In the genomic region with DNA sequence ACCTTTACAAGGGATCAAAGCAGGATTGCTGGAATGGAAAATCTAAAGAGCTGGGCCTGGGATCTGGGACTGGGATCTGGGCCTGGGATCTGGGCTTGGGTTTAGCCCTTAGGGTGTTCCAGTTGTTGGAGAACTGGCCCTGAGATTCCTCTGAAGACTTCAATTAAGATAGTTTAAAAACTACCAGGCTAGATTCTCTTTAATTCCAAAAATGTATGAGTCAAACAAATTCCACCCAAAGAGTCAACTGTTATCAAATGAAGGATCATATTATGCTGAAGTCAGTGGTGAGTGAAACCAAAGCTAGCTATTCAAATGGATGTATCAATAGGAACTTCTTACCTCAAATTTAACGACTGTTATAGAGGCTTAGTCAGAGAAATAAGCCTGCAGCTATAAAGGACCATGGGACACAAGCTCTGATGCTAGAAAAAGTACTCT, we compare ENCODE assay signal across 12 cellular contexts. TPM values are rescaled to one million over a fixed set of nuclear protein-coding genes. Genes with fewer than 3 reads are reported as not detected.
DNase-seq lines count a peak whose midpoint lies in the region; ATAC-seq and TF ChIP-seq lines count a peak whose summit lies in the region.
"Had no signal": no experiment of that assay in that cellular context is flagged by ENCODE, and none has a peak within 500 bp of the region (broad histone marks: within the 10 kb centered on the region; RNA-seq: fewer than 3 reads in every experiment).

No MANE protein-coding gene starts in this region.

- no peak overlapping the region for H4K91ac ChIP-seq in mesenchymal stem cell (ENCODE audit: low read length)

- in situ Hi-C loops in mammary epithelial cell (cut with MboI; ENCODE audit: low sequenced_read_pairs in 2 of 2), result no loop called here

- peak overlapping the region; percentile 4 for H3K27ac ChIP-seq in mammary epithelial cell (ENCODE audit: insufficient read depth, low read depth, low read length)
- peak overlapping the region; percentile 95 for H3K27ac ChIP-seq in mesenchymal stem cell (ENCODE audit: low read length, poor library complexity, severe bottlenecking)
- H3K27ac ChIP-seq in upper lobe of left lung, result peak overlapping the region; percentile 70 to 79 (median 76)

- peak overlapping the region; percentile 81 to 89 for H3K4ac ChIP-seq in mesenchymal stem cell (ENCODE audit: low read depth in 1 of 2, low read length in 2 of 2)

- H3K9ac ChIP-seq in mammary epithelial cell (ENCODE audit: insufficient read depth, low read length) (no peak overlapping the region), mesenchymal stem cell (ENCODE audit: low read length) (peak overlapping the region; percentile 84)

- H2BK12ac ChIP-seq in mesenchymal stem cell (ENCODE audit: low read length in 2 of 2), result peak overlapping the region; percentile 69 to 86

- no peaks in the 10 kb centered on the region for H3K27me3 Mint-ChIP-seq in activated T-cell treated with anti-CD3 and anti-CD28 coated beads, Interleukin-2, amount 50 U/mL, for 72 hours (ENCODE audit: low read depth)
- H3K27me3 Mint-ChIP-seq: activated CD4-positive, alpha-beta T cell treated with anti-CD3 and anti-CD28 coated beads for 36 hours; stimulated activated naive CD8-positive, alpha-beta T cell treated with anti-CD3 and anti-CD28 coated beads, Interleukin-15, Interleukin-2, amounts not matched to agents 100 ng/mL and 50 ng/mL, for 24 hours had no signal

- H3K79me1 ChIP-seq in mesenchymal stem cell (replicated peaks; ENCODE audit: low read length, poor library complexity, severe bottlenecking), result no peaks in the 10 kb centered on the region

- H3K4me3 ChIP-seq in mammary epithelial cell (replicated peaks in 1 of 3; ENCODE audit: insufficient read depth in 1 of 3, low read depth in 2 of 3, low read length in 3 of 3) (no peak overlapping the region), mesenchymal stem cell (ENCODE audit: insufficient read depth in 1 of 2, low read depth in 1 of 2, low read length in 2 of 2) (peak overlapping the region in 1 of 2 experiments; percentile 40), upper lobe of left lung (no peak overlapping the region)

- no peak for TF ChIP-seq CTCF in mammary epithelial cell (conservative IDR thresholded peaks at IDR 0.05 in 1 of 2, IDR thresholded peaks at IDR 0.05 in 1 of 2; ENCODE audit: extremely low read depth in 1 of 2, insufficient read depth in 1 of 2, low read depth in 1 of 2, low read length in 2 of 2)
- no peak for TF ChIP-seq CTCF in upper lobe of left lung (IDR thresholded peaks at IDR 0.05)

- no peaks in the 10 kb centered on the region for H3K36me3 ChIP-seq in mammary epithelial cell (ENCODE audit: insufficient read depth, low read length)
- peaks cover 0 to 9% of the 10 kb centered on the region in 2 experiments for H3K36me3 ChIP-seq in mesenchymal stem cell (ENCODE audit: control insufficient read depth in 1 of 2, insufficient read depth in 2 of 2, low read depth in 1 of 2, low read length in 2 of 2)
- H3K36me3 ChIP-seq in upper lobe of left lung, result peaks cover 0 to 25% (median 3%) of the 10 kb centered on the region in 4 donors

- no peaks in the 10 kb centered on the region for H3K79me2 ChIP-seq in mammary epithelial cell (ENCODE audit: insufficient read depth, low read length)

- H3K9me3 ChIP-seq in mammary epithelial cell (replicated peaks; ENCODE audit: insufficient read depth, low read length) (no peaks in the 10 kb centered on the region), mesenchymal stem cell (ENCODE audit: control insufficient read depth, low read length) (no peaks in the 10 kb centered on the region), upper lobe of left lung (no peaks in the 10 kb centered on the region)

- peaks cover 6 to 13% of the 10 kb centered on the region in 2 donors for H3K36me3 Mint-ChIP-seq in activated T-cell treated with anti-CD3 and anti-CD28 coated beads, Interleukin-2, amount 50 U/mL, for 72 hours (ENCODE audit: insufficient read depth in 2 of 2)

- peaks cover 25% of the 10 kb centered on the region for H3K4me1 ChIP-seq in mammary epithelial cell (ENCODE audit: insufficient read depth, low read length)
- H3K4me1 ChIP-seq in mesenchymal stem cell (ENCODE audit: control insufficient read depth, insufficient read depth, low read depth, low read length), result peaks cover 14% of the 10 kb centered on the region
- peaks cover 31 to 42% (median 40%) of the 10 kb centered on the region in 4 donors for H3K4me1 ChIP-seq in upper lobe of left lung

- H3K4me3 Mint-ChIP-seq in activated T-cell treated with anti-CD3 and anti-CD28 coated beads, Interleukin-2, amount 50 U/mL, for 72 hours, result peak overlapping the region; percentile 9 to 16
- H3K4me3 Mint-ChIP-seq: activated CD4-positive, alpha-beta T cell treated with anti-CD3 and anti-CD28 coated beads for 36 hours; stimulated activated naive CD8-positive, alpha-beta T cell treated with anti-CD3 and anti-CD28 coated beads, Interleukin-15, Interleukin-2, amounts not matched to agents 100 ng/mL and 50 ng/mL, for 24 hours had no signal

- peak overlapping the region; percentile 17 for H3K27ac Mint-ChIP-seq in activated T-cell treated with anti-CD3 and anti-CD28 coated beads, Interleukin-2, amount 50 U/mL, for 72 hours
- H3K27ac Mint-ChIP-seq: activated CD4-positive, alpha-beta T cell treated with anti-CD3 and anti-CD28 coated beads for 36 hours; stimulated activated naive CD8-positive, alpha-beta T cell treated with anti-CD3 and anti-CD28 coated beads, Interleukin-15, Interleukin-2, amounts not matched to agents 100 ng/mL and 50 ng/mL, for 24 hours had no signal

- peak overlapping the region; percentile 81 for H2AK5ac ChIP-seq in mesenchymal stem cell (ENCODE audit: low read length, severe bottlenecking)

- H3K9me3 Mint-ChIP-seq in activated T-cell treated with anti-CD3 and anti-CD28 coated beads, Interleukin-2, amount 50 U/mL, for 72 hours, result no peaks in the 10 kb centered on the region
- H3K9me3 Mint-ChIP-seq: stimulated activated naive CD8-positive, alpha-beta T cell treated with anti-CD3 and anti-CD28 coated beads, Interleukin-15, Interleukin-2, amounts not matched to agents 100 ng/mL and 50 ng/mL, for 24 hours had no signal

- peaks cover 53% of the 10 kb centered on the region for H3K4me1 Mint-ChIP-seq in activated T-cell treated with anti-CD3 and anti-CD28 coated beads, Interleukin-2, amount 50 U/mL, for 72 hours (ENCODE audit: low read depth)

- no peak overlapping the region for H2BK5ac ChIP-seq in mesenchymal stem cell (ENCODE audit: low read depth, low read length, poor library complexity, severe bottlenecking)

- DNase-seq in activated T-cell treated with anti-CD3 and anti-CD28 coated beads, Interleukin-2, amount 50 U/mL, for 72 hours, result no peak
- DNase-seq in activated T-cell treated with anti-CD3 and anti-CD28 coated beads, Interleukin-2, amount 50 U/mL, for 48 hours, result no peak
- DNase-seq in mammary epithelial cell (peak; percentile 58), mesenchymal stem cell (peak; percentile 40), upper lobe of left lung (no peak), UCSD-AML1 (lab: John Stamatoyannopoulos, UW; ENCODE audit: unreplicated experiment) (no peak), NCI-H128 (lab: John Stamatoyannopoulos, UW; ENCODE audit: unreplicated experiment) (no peak)
- DNase-seq: 8988T; activated CD4-positive, alpha-beta T cell treated with anti-CD3 and anti-CD28 coated beads for 36 hours; MM.1S had no signal

- peak overlapping the region; percentile 64 to 83 for H3K18ac ChIP-seq in mesenchymal stem cell (ENCODE audit: low read depth in 1 of 2, low read length in 2 of 2)

- TF ChIP-seq POLR2A in upper lobe of left lung (IDR thresholded peaks at IDR 0.05), result no peak

- H3K27me3 ChIP-seq in mammary epithelial cell (ENCODE audit: insufficient read depth, low read length), result no peaks in the 10 kb centered on the region
- H3K27me3 ChIP-seq in mesenchymal stem cell (ENCODE audit: control insufficient read depth in 1 of 2, insufficient read depth in 1 of 2, low read length in 2 of 2), result no peaks in the 10 kb centered on the region
- H3K27me3 ChIP-seq in upper lobe of left lung, result no peaks in the 10 kb centered on the region

- CTCF ChIA-PET in mammary epithelial cell (lab: Charles Lee; ENCODE audit: low non-redundant PET), result no interaction called here

- intact Hi-C loops in mammary epithelial cell (cut with micrococcal nuclease), result no loop called here

- dilution Hi-C loops in mammary epithelial cell (cut with HindIII; ENCODE audit: low sequenced_read_pairs), result no loop called here

- H4K8ac ChIP-seq in mesenchymal stem cell (ENCODE audit: low read length), result peak overlapping the region; percentile 75

- WGBS in mammary epithelial cell (ENCODE audit: low coverage, missing lambda C conversion rate), result 40% methylated on average over 1 of the region's 1 CpG
- 67% methylated on average over 1 of the region's 1 CpG for WGBS in mesenchymal stem cell
- WGBS in upper lobe of left lung, 2 donors, result 73 to 88% methylated on average over 1 of the region's 1 CpG

- BruUV-seq in mammary epithelial cell (replicated peaks; lab: Mats Ljungman, UMichigan), result no TSS peak

- ATAC-seq in activated T-cell treated with anti-CD3 and anti-CD28 coated beads, Interleukin-2, amount 50 U/mL, for 72 hours (replicated peaks in 1 of 2), result peak; percentile 22 to 25
- ATAC-seq in upper lobe of left lung (ENCODE audit: low FRiP score in 2 of 2) (peak in 1 of 2 donors; percentile 31), GM19467 (IDR thresholded peaks at IDR 0.05; ENCODE audit: unreplicated experiment) (no peak)
- ATAC-seq: activated CD4-positive, alpha-beta T cell treated with anti-CD3 and anti-CD28 coated beads for 36 hours had no signal

- H2AFZ ChIP-seq in mammary epithelial cell (ENCODE audit: low read depth, low read length) (peak overlapping the region; percentile 4), mesenchymal stem cell (ENCODE audit: low read depth, low read length) (no peak overlapping the region)

- H2BK15ac ChIP-seq in mesenchymal stem cell (ENCODE audit: low read depth, poor library complexity, severe bottlenecking), result no peak overlapping the region

- no peak for TF ChIP-seq EP300 in upper lobe of left lung (IDR thresholded peaks at IDR 0.05)

- H2BK120ac ChIP-seq in mesenchymal stem cell (ENCODE audit: low read depth, low read length), result peak overlapping the region; percentile 64

- H4K20me1 ChIP-seq in mammary epithelial cell (ENCODE audit: insufficient read depth, low read length), result no peaks in the 10 kb centered on the region

- H3K14ac ChIP-seq in mesenchymal stem cell (ENCODE audit: low read length in 2 of 2), result no peak overlapping the region

- H3K23ac ChIP-seq in mesenchymal stem cell (ENCODE audit: low read length in 2 of 2), result no peak overlapping the region

- H3K4me2 ChIP-seq in mammary epithelial cell (ENCODE audit: insufficient read depth, low read depth, low read length) (no peak overlapping the region), mesenchymal stem cell (ENCODE audit: low read length, poor library complexity, severe bottlenecking) (peak overlapping the region; percentile 18)

RNA-seq across cellular contexts. Expression of gene LIMA1, which starts 40.5 kb away (rescaled TPM):
- total RNA-seq in activated T-cell treated with anti-CD3 and anti-CD28 coated beads, Interleukin-2, amount 50 U/mL, for 72 hours, result 100 to 1,000 TPM; 117 to 124 TPM
- 100 to 1,000 TPM; 398 to 425 TPM for total RNA-seq in mammary epithelial cell
- 167 TPM for polyA plus RNA-seq in mammary epithelial cell
- 210 TPM for polyA minus RNA-seq in mammary epithelial cell
- 78.9 TPM for polyA plus RNA-seq in mesenchymal stem cell (2013, experiment 1 of 2)
- 77.4 TPM for polyA plus RNA-seq in mesenchymal stem cell (2013, experiment 2 of 2)
- total RNA-seq in upper lobe of left lung, result 100 to 1,000 TPM in 1 of 6 donors, 10 to 100 TPM in 5; 55.2 to 126 (median 68.8) TPM

Comparison
In these comparisons a context has a peak if more than half of its experiments do, and no peak if none do; other contexts are left out.
1. DNase-seq: peak in mammary epithelial cell (single experiment) and mesenchymal stem cell (single experiment); none in activated T-cell treated with anti-CD3 and anti-CD28 coated beads, Interleukin-2, amount 50 U/mL, for 72 hours (0 of 2), activated T-cell treated with anti-CD3 and anti-CD28 coated beads, Interleukin-2, amount 50 U/mL, for 48 hours (0 of 2), upper lobe of left lung (0 of 2), UCSD-AML1 (single experiment) and NCI-H128 (single experiment).
2. H3K27ac ChIP-seq: peak in every context shown above with its lines; median percentile 95 in mesenchymal stem cell; 76 in upper lobe of left lung; 4 in mammary epithelial cell.